ENCODE assay signal across 23 cellular contexts in the genomic region with DNA sequence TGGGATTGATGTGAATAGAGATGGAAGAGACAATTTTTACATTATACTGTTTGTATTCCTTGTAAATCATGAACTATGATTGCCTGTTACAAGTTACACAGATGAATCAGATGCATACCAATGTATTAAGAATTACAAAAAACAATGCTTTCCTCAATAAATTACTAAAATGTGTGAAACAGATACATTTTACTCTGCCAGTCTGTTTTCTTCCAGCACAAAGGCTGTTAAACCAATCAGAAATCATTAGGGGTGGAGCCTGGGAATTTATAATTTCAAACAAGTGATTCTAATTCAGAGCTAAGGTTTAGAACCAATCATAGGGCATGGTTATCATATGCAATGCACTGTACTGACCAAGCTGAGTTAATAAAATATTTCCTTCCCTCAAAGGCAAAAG.
"Had no signal": no experiment of that assay in that cellular context is flagged by ENCODE, and none has a peak within 500 bp of the region (broad histone marks: within the 10 kb centered on the region; RNA-seq: fewer than 3 reads in every experiment).

No MANE protein-coding gene starts in this region.

- DNase-seq: dorsolateral prefrontal cortex; effector CD4-positive, alpha-beta T cell; foreskin melanocyte; glutamatergic neuron; heart right ventricle; hippocampal formation; left colon; left ventricle myocardium superior; lower lobe of right lung; naive thymus-derived CD8-positive, alpha-beta T cell; nephron progenitor cell; nucleus accumbens; right cardiac atrium; sigmoid colon; stimulated activated CD4-positive, alpha-beta T cell treated with anti-CD3 and anti-CD28 coated beads, Interleukin-2, amount 100 ng/mL, for 24 hours; stimulated activated CD4-positive, alpha-beta T cell treated with anti-CD3 and anti-CD28 coated beads, Interleukin-4, amount 100 ng/mL, for 24 hours; stimulated activated naive CD8-positive, alpha-beta T cell treated with anti-CD3 and anti-CD28 coated beads, Interleukin-15, Interleukin-2, amounts not matched to agents 100 U/mL and 50 U/mL, for 24 hours; substantia nigra; testis; tibial artery had no signal

- ATAC-seq: heart right ventricle; left colon; left ventricle myocardium superior; lower lobe of right lung; naive thymus-derived CD8-positive, alpha-beta T cell; right cardiac atrium; stimulated activated memory B cell treated with anti-CD40 and anti-IgM and Interleukin-4, amounts not matched to agents 10 μg/mL and 1 μg/mL and 100 μg/mL, for 72 hours; stimulated activated naive CD8-positive, alpha-beta T cell treated with anti-CD3 and anti-CD28 coated beads, Interleukin-15, Interleukin-2, amounts not matched to agents 100 U/mL and 50 U/mL, for 24 hours had no signal

- H3K27ac ChIP-seq: heart right ventricle, lower lobe of right lung, prostate gland, sigmoid colon, testis, tibial artery had no signal

- H3K4me3 ChIP-seq: dorsolateral prefrontal cortex, heart right ventricle, lower lobe of right lung, prostate gland, sigmoid colon, testis, tibial artery had no signal

- FAIRE-seq: colon had no signal
